ENCODE assay signal across 14 cellular contexts in genomic region chr6:90691823-90692222, GRCh38.
DNase-seq lines count a peak whose midpoint lies in the region; ATAC-seq and TF ChIP-seq lines count a peak whose summit lies in the region.
"Had no signal": no experiment of that assay in that cellular context is flagged by ENCODE, and none has a peak within 500 bp of the region (broad histone marks: within the 10 kb centered on the region; RNA-seq: fewer than 3 reads in every experiment).

No MANE protein-coding gene starts in this region.

- CTCF ChIA-PET in A673 (lab: Charles Lee) = no interaction called here

- DNase-seq in A673 (ENCODE audit: low spot score) (no peak), MM.1S (no peak), endothelial cell (ENCODE audit: low spot score) (peak; percentile 11), A172 (ENCODE audit: low spot score) (no peak), right atrium auricular region (ENCODE audit: low spot score) (no peak)
- DNase-seq: activated naive CD4-positive, alpha-beta T cell treated with anti-CD3 and anti-CD28 coated beads, Interleukin-2, amount 50 U/mL, for 16 hours; NCI-H226 had no signal

- H3K36me3 ChIP-seq in A673 (ENCODE audit: insufficient read depth, low read length, poor library complexity, severe bottlenecking) = no peaks in the 10 kb centered on the region
- H3K36me3 ChIP-seq in MM.1S (replicated peaks; ENCODE audit: insufficient read depth, low read length) = no peaks in the 10 kb centered on the region
- H3K36me3 ChIP-seq in right atrium auricular region = no peaks in the 10 kb centered on the region
- H3K36me3 ChIP-seq: prostate gland had no signal

- H3K27me3 ChIP-seq in A673 (replicated peaks; ENCODE audit: insufficient read depth, low read depth, low read length, poor library complexity) (peaks cover 19% of the 10 kb centered on the region), MM.1S (replicated peaks; ENCODE audit: insufficient read depth, low read length) (no peaks in the 10 kb centered on the region), right atrium auricular region (no peaks in the 10 kb centered on the region)

- no peak overlapping the region for H3K27ac ChIP-seq in A673 (ENCODE audit: low read depth, low read length, poor library complexity, severe bottlenecking)
- no peak overlapping the region for H3K27ac ChIP-seq in MM.1S (ENCODE audit: low read length)
- H3K27ac ChIP-seq in right atrium auricular region = no peak overlapping the region
- H3K27ac ChIP-seq: HL-60, prostate gland had no signal

- H3K36me3 Mint-ChIP-seq in endothelial cell (ENCODE audit: low read depth, unreplicated experiment) = no peaks in the 10 kb centered on the region
- H3K36me3 Mint-ChIP-seq: stimulated activated effector memory CD8-positive, alpha-beta T cell treated with anti-CD3 and anti-CD28 coated beads, Interleukin-12 subunit alpha, Interleukin-12 subunit beta, amount 100 ng/mL, for 72 hours had no signal

- TF ChIP-seq CTCF in A673 (conservative IDR thresholded peaks at IDR 0.05; ENCODE audit: low read depth, low read length) (peak; percentile 40; the same call in 1 of the 2 replicates), GM12875 (IDR thresholded peaks at IDR 0.05; ENCODE audit: borderline replicate concordance, insufficient read depth, low read depth, low read length) (0 out of 2 replicates have a peak, but pooled peaks have one; percentile 22), MM.1S (IDR thresholded peaks at IDR 0.05; ENCODE audit: low read length) (peak; percentile 24; the same call in 1 of the 2 replicates), endothelial cell (IDR thresholded peaks at IDR 0.05; ENCODE audit: unreplicated experiment) (peak; percentile 65), right atrium auricular region (IDR thresholded peaks at IDR 0.05) (no peak)

- H3K4me2 ChIP-seq in MM.1S (ENCODE audit: low read depth, low read length) = no peak overlapping the region

- H3K9me3 ChIP-seq in A673 (ENCODE audit: low read depth, low read length, poor library complexity, severe bottlenecking) = no peaks in the 10 kb centered on the region
- H3K9me3 ChIP-seq in MM.1S (replicated peaks; ENCODE audit: insufficient read depth, low read length) = no peaks in the 10 kb centered on the region
- H3K9me3 ChIP-seq in right atrium auricular region = peaks cover 0 to 10% of the 10 kb centered on the region in 2 donors
- H3K9me3 ChIP-seq: prostate gland had no signal

- no peaks in the 10 kb centered on the region for H3K9me3 Mint-ChIP-seq in endothelial cell (ENCODE audit: unreplicated experiment)

- no peak overlapping the region for H3K9ac ChIP-seq in MM.1S (ENCODE audit: low read length)

- H2AFZ ChIP-seq in MM.1S (ENCODE audit: low read length) = no peak overlapping the region

- H3K4me1 ChIP-seq in A673 (ENCODE audit: insufficient read depth, low read length, poor library complexity, severe bottlenecking) (no peaks in the 10 kb centered on the region), MM.1S (ENCODE audit: low read length) (no peaks in the 10 kb centered on the region), right atrium auricular region (no peaks in the 10 kb centered on the region)
- H3K4me1 ChIP-seq: prostate gland had no signal

- no peaks in the 10 kb centered on the region for H4K20me1 ChIP-seq in MM.1S (ENCODE audit: insufficient read depth, low read length)

- POLR2A ChIA-PET in A673 (lab: Charles Lee; ENCODE audit: low non-redundant PET) = no interaction called here

- no peak overlapping the region for H3K4me3 Mint-ChIP-seq in endothelial cell (ENCODE audit: unreplicated experiment)
- H3K4me3 Mint-ChIP-seq: central memory CD8-positive, alpha-beta T cell; stimulated activated effector memory CD8-positive, alpha-beta T cell treated with anti-CD3 and anti-CD28 coated beads, Interleukin-12 subunit alpha, Interleukin-12 subunit beta, amount 100 ng/mL, for 72 hours had no signal

- no TSS peak for BruUV-seq in A673 (replicated peaks; lab: Mats Ljungman, UMichigan)

- H3K27me3 Mint-ChIP-seq in endothelial cell (ENCODE audit: unreplicated experiment) = no peaks in the 10 kb centered on the region

- H3K79me2 ChIP-seq in MM.1S (ENCODE audit: low read length) = no peaks in the 10 kb centered on the region

- no peak for ATAC-seq in HG03039 (IDR thresholded peaks at IDR 0.05; ENCODE audit: unreplicated experiment)
- ATAC-seq in GM18873 (IDR thresholded peaks at IDR 0.05; ENCODE audit: low FRiP score, unreplicated experiment) = no peak
- ATAC-seq: stimulated activated effector memory CD8-positive, alpha-beta T cell treated with anti-CD3 and anti-CD28 coated beads, Interleukin-12 subunit alpha, Interleukin-12 subunit beta, amount 100 ng/mL, for 72 hours had no signal

- H3K4me3 ChIP-seq in A673 (ENCODE audit: low read depth, low read length, poor library complexity, severe bottlenecking) = no peak overlapping the region
- no peak overlapping the region for H3K4me3 ChIP-seq in GM12875 (ENCODE audit: low read depth, low read length)
- no peak overlapping the region for H3K4me3 ChIP-seq in MM.1S (ENCODE audit: low read length)
- H3K4me3 ChIP-seq in right atrium auricular region = no peak overlapping the region
- H3K4me3 ChIP-seq: prostate gland had no signal

- no peaks in the 10 kb centered on the region for H3K9me2 ChIP-seq in MM.1S (replicated peaks; ENCODE audit: insufficient read depth, low read length)

- intact Hi-C loops in A673 (cut with micrococcal nuclease; ENCODE audit: unreplicated experiment) = no loop called here

- no peak overlapping the region for H3K27ac Mint-ChIP-seq in endothelial cell (ENCODE audit: unreplicated experiment)
- H3K27ac Mint-ChIP-seq: stimulated activated effector memory CD8-positive, alpha-beta T cell treated with anti-CD3 and anti-CD28 coated beads, Interleukin-12 subunit alpha, Interleukin-12 subunit beta, amount 100 ng/mL, for 72 hours had no signal

- no peaks in the 10 kb centered on the region for H3F3A ChIP-seq in MM.1S (ENCODE audit: insufficient read depth, low read length)

- H3K4me1 Mint-ChIP-seq in endothelial cell (ENCODE audit: unreplicated experiment) = no peaks in the 10 kb centered on the region
- H3K4me1 Mint-ChIP-seq: central memory CD8-positive, alpha-beta T cell; stimulated activated effector memory CD8-positive, alpha-beta T cell treated with anti-CD3 and anti-CD28 coated beads, Interleukin-12 subunit alpha, Interleukin-12 subunit beta, amount 100 ng/mL, for 72 hours had no signal

Comparison
In these comparisons a context has a peak if more than half of its experiments do, and no peak if none do; other contexts are left out.
1. CTCF ChIP-seq: peak in A673 (single experiment), GM12875 (single experiment), MM.1S (single experiment) and endothelial cell (single experiment); none in right atrium auricular region (0 of 2).